15 cellular contexts compared by ENCODE assay signal in genomic region chr14:101294136-101294535, GRCh38.
DNase-seq lines count a peak whose midpoint lies in the region; ATAC-seq and TF ChIP-seq lines count a peak whose summit lies in the region.
"Had no signal": no experiment of that assay in that cellular context is flagged by ENCODE, and none has a peak within 500 bp of the region (broad histone marks: within the 10 kb centered on the region; RNA-seq: fewer than 3 reads in every experiment).

No MANE protein-coding gene starts in this region.

- no peaks in the 10 kb centered on the region for H4K20me1 ChIP-seq in H9 (ENCODE audit: control insufficient read depth, insufficient read depth, insufficient read length)

- H3K27me3 ChIP-seq in H9 (ENCODE audit: insufficient read depth, low read length), result no peaks in the 10 kb centered on the region
- no peaks in the 10 kb centered on the region for H3K27me3 ChIP-seq in HUES64 (ENCODE audit: insufficient read depth, low read length)
- no peaks in the 10 kb centered on the region for H3K27me3 ChIP-seq in endodermal cell (ENCODE audit: control insufficient read depth, insufficient read depth, low read length, poor library complexity, severe bottlenecking)

- no peak overlapping the region for H4K91ac ChIP-seq in H9 (ENCODE audit: insufficient read length, low read depth, low read length)

- peak overlapping the region; percentile 68 for H3K27ac ChIP-seq in H9 (ENCODE audit: insufficient read length, low read depth, low read length)
- H3K27ac ChIP-seq in HUES64 (ENCODE audit: low read depth, low read length), result peak overlapping the region; percentile 91
- no peak overlapping the region for H3K27ac ChIP-seq in endodermal cell (ENCODE audit: low read depth, low read length)

- H3K23me2 ChIP-seq in H9 (ENCODE audit: insufficient read length, low read depth, low read length, poor library complexity, severe bottlenecking), result no peaks in the 10 kb centered on the region

- H3K79me1 ChIP-seq in H9 (ENCODE audit: insufficient read depth, low read depth, low read length, poor library complexity, severe bottlenecking), result no peaks in the 10 kb centered on the region

- no peak overlapping the region for H4K8ac ChIP-seq in H9 (replicated peaks; ENCODE audit: insufficient read length, low read depth, low read length)

- no peak overlapping the region for H3K14ac ChIP-seq in H9 (ENCODE audit: insufficient read depth, low read length)

- H3K36me3 ChIP-seq in HUES64 (ENCODE audit: insufficient read depth, low read length) (no peaks in the 10 kb centered on the region), endodermal cell (ENCODE audit: control insufficient read depth, insufficient read depth, low read length) (peaks cover 66% of the 10 kb centered on the region)

- no peak overlapping the region for H3K4ac ChIP-seq in H9 (ENCODE audit: low read depth, low read length)

- H2BK12ac ChIP-seq in H9 (ENCODE audit: insufficient read length, low read depth, low read length), result no peak overlapping the region

- no peak overlapping the region for H2BK120ac ChIP-seq in H9 (ENCODE audit: low read depth, low read length, poor library complexity, severe bottlenecking)

- H3K9me3 ChIP-seq in H9 (ENCODE audit: control insufficient read depth, low read depth, low read length) (no peaks in the 10 kb centered on the region), HUES64 (ENCODE audit: insufficient read depth, low read depth, low read length) (peaks cover 35% of the 10 kb centered on the region), endodermal cell (ENCODE audit: control insufficient read depth, low read length) (peaks cover 71% of the 10 kb centered on the region)

- H2BK5ac ChIP-seq in H9 (ENCODE audit: insufficient read length, low read length), result no peak overlapping the region

- H3K4me3 Mint-ChIP-seq in H9 (no peak overlapping the region), endodermal cell (no peak overlapping the region), type B pancreatic cell (no peak overlapping the region)
- H3K4me3 Mint-ChIP-seq: B cell; CD4-positive, alpha-beta T cell had no signal

- no peak overlapping the region for H3T11ph ChIP-seq in H9 (ENCODE audit: low read length)

- no peaks in the 10 kb centered on the region for H3K79me2 ChIP-seq in H9 (ENCODE audit: insufficient read depth, low read length)

- H3K23ac ChIP-seq in H9 (ENCODE audit: insufficient read length, low read depth, low read length), result no peak overlapping the region

- H3K9me3 Mint-ChIP-seq in H9, result peaks cover 39 to 40% of the 10 kb centered on the region in 2 experiments
- H3K9me3 Mint-ChIP-seq in endodermal cell, result peaks cover 57% of the 10 kb centered on the region
- H3K9me3 Mint-ChIP-seq in type B pancreatic cell, result peaks cover 5% of the 10 kb centered on the region

- H3K4me3 ChIP-seq in HUES64 (ENCODE audit: low read length) (no peak overlapping the region), endodermal cell (ENCODE audit: low read length) (peak overlapping the region; percentile 58)

- no peak overlapping the region for H2BK20ac ChIP-seq in H9 (ENCODE audit: low read depth, low read length, poor library complexity, severe bottlenecking)

- H3K27ac Mint-ChIP-seq in H9, result peak overlapping the region in 1 of 3 experiments; percentile 97; a peak in 1 of 7 replicates
- no peak overlapping the region for H3K27ac Mint-ChIP-seq in endodermal cell
- peak overlapping the region; percentile 70 for H3K27ac Mint-ChIP-seq in type B pancreatic cell
- H3K27ac Mint-ChIP-seq: B cell; CD4-positive, alpha-beta T cell had no signal

- H3K56ac ChIP-seq in H9 (ENCODE audit: insufficient read length, low read depth, low read length), result no peak overlapping the region

- WGBS in H9 (ENCODE audit: extremely low coverage, insufficient read length, low lambda C conversion rate), result no CpG with 5 or more reads among the region's 1 CpG
- WGBS in HUES64, result 93% methylated on average over 1 of the region's 1 CpG
- 75 to 89% methylated on average over 1 of the region's 1 CpG for whole genome bisulfite sequencing in endodermal cell (ENCODE audit: insufficient coverage in 1 of 2, insufficient read length in 1 of 2), 2 experiments

- H3K9ac ChIP-seq in H9 (ENCODE audit: extremely low read depth, insufficient read length, low read length) (no peak overlapping the region), HUES64 (ENCODE audit: low read depth, low read length) (peak overlapping the region; percentile 35; the same call in 1 of the 2 replicates), endodermal cell (ENCODE audit: extremely low read depth, low read length, poor library complexity, severe bottlenecking) (no peak overlapping the region)

- no peak overlapping the region for H3K18ac ChIP-seq in H9 (ENCODE audit: insufficient read length, low read depth, low read length)

- DNase-seq in H9 (no peak), endodermal cell (no peak), type B pancreatic cell (ENCODE audit: extremely low spot score, unreplicated experiment) (no peak), NCI-H1436 (lab: John Stamatoyannopoulos, UW) (no peak)
- DNase-seq: C1 segment of cervical spinal cord; CD4-positive, alpha-beta T cell; DMS153; DMS79 treated with DMSO at 0.1 percent for 48 hours; EL; GDM1 had no signal

- ATAC-seq in HG03565 (IDR thresholded peaks at IDR 0.05; ENCODE audit: unreplicated experiment), result no peak
- ATAC-seq in GM21515 (IDR thresholded peaks at IDR 0.05; ENCODE audit: unreplicated experiment), result no peak
- ATAC-seq: HepG2 had no signal

- H3K4me1 ChIP-seq in H9 (ENCODE audit: insufficient read depth, low read length), result no peaks in the 10 kb centered on the region; the same call in 1 of the 2 replicates
- H3K4me1 ChIP-seq in HUES64 (ENCODE audit: insufficient read depth, low read length), result peaks cover 20% of the 10 kb centered on the region
- H3K4me1 ChIP-seq in endodermal cell (ENCODE audit: control insufficient read depth, insufficient read depth, low read length), result no peaks in the 10 kb centered on the region

- no peak overlapping the region for H3K4me2 ChIP-seq in H9 (ENCODE audit: insufficient read depth, insufficient read length, low read length)

- H3K36me3 Mint-ChIP-seq in H9 (ENCODE audit: insufficient read depth in 1 of 3, low read depth in 3 of 3), result peaks cover 22 to 41% (median 30%) of the 10 kb centered on the region in 3 experiments
- H3K36me3 Mint-ChIP-seq in endodermal cell (ENCODE audit: low read depth), result peaks cover 51% of the 10 kb centered on the region
- no peaks in the 10 kb centered on the region for H3K36me3 Mint-ChIP-seq in type B pancreatic cell

- H2AK5ac ChIP-seq in H9 (ENCODE audit: insufficient read length, low read length), result no peak overlapping the region

- H2AFZ ChIP-seq in H9 (ENCODE audit: low read length), result no peak overlapping the region

- H4K5ac ChIP-seq in H9 (ENCODE audit: insufficient read length, low read depth, low read length), result no peak overlapping the region

- peaks cover 30 to 38% of the 10 kb centered on the region in 2 experiments for H3K4me1 Mint-ChIP-seq in H9
- H3K4me1 Mint-ChIP-seq in endodermal cell, result peaks cover 10% of the 10 kb centered on the region
- H3K4me1 Mint-ChIP-seq in type B pancreatic cell (ENCODE audit: unreplicated experiment), result peaks cover 21% of the 10 kb centered on the region
- H3K4me1 Mint-ChIP-seq: B cell had no signal

- TF ChIP-seq CTCF in H9 (conservative IDR thresholded peaks at IDR 0.05), result no peak
- no peak for TF ChIP-seq CTCF in endodermal cell (conservative IDR thresholded peaks at IDR 0.05)
- no peak for TF ChIP-seq CTCF in type B pancreatic cell (conservative IDR thresholded peaks at IDR 0.05)

- H3K27me3 Mint-ChIP-seq in H9 (ENCODE audit: low read depth) (no peaks in the 10 kb centered on the region; the same call in 1 of the 2 replicates), endodermal cell (ENCODE audit: insufficient read depth) (no peaks in the 10 kb centered on the region), type B pancreatic cell (peaks cover 27% of the 10 kb centered on the region)

- H2BK15ac ChIP-seq in H9 (ENCODE audit: low read depth, low read length), result no peak overlapping the region
